ENCODE assay signal across 8 cellular contexts in the genomic region with DNA sequence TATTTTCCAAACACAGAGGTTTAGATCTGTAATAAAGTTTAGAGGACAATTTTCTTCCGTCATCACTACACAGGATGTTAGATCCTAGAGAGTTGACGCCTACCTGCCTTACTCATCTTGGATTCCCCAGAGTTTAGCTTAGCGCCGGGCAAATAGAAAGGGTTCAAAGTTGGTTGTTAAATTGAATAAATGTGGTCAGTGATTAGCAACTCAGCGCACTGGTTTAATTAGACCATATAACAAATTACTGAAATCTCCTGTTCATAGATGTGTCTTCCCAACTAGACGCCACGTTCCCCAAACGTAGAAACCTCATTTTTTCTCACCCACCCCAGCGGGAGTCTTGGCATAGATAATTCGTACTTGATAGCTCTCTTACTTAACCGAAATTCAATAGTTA. TPM values are rescaled to one million over a fixed set of nuclear protein-coding genes. Genes with fewer than 3 reads are reported as not detected.
A peak's percentile ranks its signal among the peaks of the same experiment; 100 is the strongest.
DNase-seq lines count a peak whose midpoint lies in the region; ATAC-seq and TF ChIP-seq lines count a peak whose summit lies in the region.

No MANE protein-coding gene starts in this region.

- DNase-seq in Daoy (ENCODE audit: low read depth) (peak; percentile 11), fibroblast of mammary gland (ENCODE audit: low read depth) (peak; percentile 64), omental fat pad (ENCODE audit: low spot score) (no peak), NCI-H1092 treated with DMSO at 0.1 percent for 48 hours (lab: John Stamatoyannopoulos, UW) (no peak), GDM1 (lab: John Stamatoyannopoulos, UW) (no peak)
- DNase-seq in activated CD4-positive, alpha-beta memory T cell treated with anti-CD3 and anti-CD28 coated beads for 36 hours = peak; percentile 43

- H3K27ac Mint-ChIP-seq in activated CD4-positive, alpha-beta memory T cell treated with anti-CD3 and anti-CD28 coated beads for 36 hours = peak overlapping the region; percentile 99

- no peaks in the 10 kb centered on the region for H3K9me3 ChIP-seq in HUES48 (ENCODE audit: control insufficient read depth, insufficient read depth, low read length)

- intact Hi-C loops in activated CD4-positive, alpha-beta memory T cell treated with anti-CD3 and anti-CD28 coated beads for 36 hours (cut with micrococcal nuclease) = loop anchor here (1.0 to 2.0 kb wide), 4 partner anchors 689 to 1530 kb away; a partner anchor contains a TSS

- ATAC-seq in GM21515 (IDR thresholded peaks at IDR 0.05; ENCODE audit: unreplicated experiment) = peak; percentile 8
- ATAC-seq in omental fat pad (ENCODE audit: low FRiP score) = peak; percentile 72

- CTCF ChIA-PET in activated CD4-positive, alpha-beta memory T cell treated with anti-CD3 and anti-CD28 coated beads for 36 hours (lab: Charles Lee) = no interaction called here

- peaks cover 35% of the 10 kb centered on the region for H3K4me1 Mint-ChIP-seq in activated CD4-positive, alpha-beta memory T cell treated with anti-CD3 and anti-CD28 coated beads for 36 hours (ENCODE audit: low read depth)

- TF ChIP-seq CTCF in fibroblast of mammary gland (conservative IDR thresholded peaks at IDR 0.05; ENCODE audit: control insufficient read depth, insufficient read depth, low read depth, low read length) (no peak), omental fat pad (IDR thresholded peaks at IDR 0.05) (no peak)

- H3K27ac ChIP-seq in HUES48 (ENCODE audit: low read depth, low read length) = peak overlapping the region; percentile 62

- no peaks in the 10 kb centered on the region for H3K27me3 Mint-ChIP-seq in activated CD4-positive, alpha-beta memory T cell treated with anti-CD3 and anti-CD28 coated beads for 36 hours

- H3K9ac ChIP-seq in HUES48 (ENCODE audit: low read depth, low read length) = no peak overlapping the region

- H3K4me3 Mint-ChIP-seq in activated CD4-positive, alpha-beta memory T cell treated with anti-CD3 and anti-CD28 coated beads for 36 hours = peak overlapping the region; percentile 100

- H3K4me3 ChIP-seq in HUES48 (ENCODE audit: low read depth, low read length) = peak overlapping the region; percentile 95
- H3K4me3 ChIP-seq in fibroblast of mammary gland (ENCODE audit: control insufficient read depth, low read depth, low read length) = peak overlapping the region; percentile 91

- peaks cover 26% of the 10 kb centered on the region for H3K36me3 Mint-ChIP-seq in activated CD4-positive, alpha-beta memory T cell treated with anti-CD3 and anti-CD28 coated beads for 36 hours

- POLR2A ChIA-PET in activated CD4-positive, alpha-beta memory T cell treated with anti-CD3 and anti-CD28 coated beads for 36 hours (lab: Charles Lee) = interaction anchor here (0.9 to 1.7 kb wide), 5 partner anchors 8 to 1349 kb away, joined by 3 to 7 read pairs (median 3); no protein-coding TSS in a partner anchor

- no peaks in the 10 kb centered on the region for H3K9me3 Mint-ChIP-seq in activated CD4-positive, alpha-beta memory T cell treated with anti-CD3 and anti-CD28 coated beads for 36 hours

- peaks cover 19% of the 10 kb centered on the region for H3K36me3 ChIP-seq in HUES48 (ENCODE audit: control insufficient read depth, insufficient read depth, low read length)

- peaks cover 39% of the 10 kb centered on the region for H3K4me1 ChIP-seq in HUES48 (ENCODE audit: control insufficient read depth, insufficient read depth, low read length)

- no peaks in the 10 kb centered on the region for H3K27me3 ChIP-seq in HUES48 (ENCODE audit: control insufficient read depth, insufficient read depth, low read length)

RNA-seq across cellular contexts. Expression of a gene that starts 0.8 kb away (rescaled TPM):
- total RNA-seq in Daoy (2014; rRNA removed; shearing (Covaris generic)) = 55.3 and 65.4 TPM in 2 replicates
- 10 to 100 TPM; 45.9 to 46.6 TPM for total RNA-seq in activated CD4-positive, alpha-beta memory T cell treated with anti-CD3 and anti-CD28 coated beads for 36 hours
- total RNA-seq in omental fat pad = 10 to 100 TPM; 55.7 to 66.1 (median 60.9) TPM

Comparison
In these comparisons a context has a peak if more than half of its experiments do, and no peak if none do; other contexts are left out.
1. DNase-seq: peak in Daoy (single experiment), activated CD4-positive, alpha-beta memory T cell treated with anti-CD3 and anti-CD28 coated beads for 36 hours (single experiment) and fibroblast of mammary gland (single experiment); none in omental fat pad (single experiment), NCI-H1092 treated with DMSO at 0.1 percent for 48 hours (single experiment) and GDM1 (single experiment).